In the genomic region with DNA sequence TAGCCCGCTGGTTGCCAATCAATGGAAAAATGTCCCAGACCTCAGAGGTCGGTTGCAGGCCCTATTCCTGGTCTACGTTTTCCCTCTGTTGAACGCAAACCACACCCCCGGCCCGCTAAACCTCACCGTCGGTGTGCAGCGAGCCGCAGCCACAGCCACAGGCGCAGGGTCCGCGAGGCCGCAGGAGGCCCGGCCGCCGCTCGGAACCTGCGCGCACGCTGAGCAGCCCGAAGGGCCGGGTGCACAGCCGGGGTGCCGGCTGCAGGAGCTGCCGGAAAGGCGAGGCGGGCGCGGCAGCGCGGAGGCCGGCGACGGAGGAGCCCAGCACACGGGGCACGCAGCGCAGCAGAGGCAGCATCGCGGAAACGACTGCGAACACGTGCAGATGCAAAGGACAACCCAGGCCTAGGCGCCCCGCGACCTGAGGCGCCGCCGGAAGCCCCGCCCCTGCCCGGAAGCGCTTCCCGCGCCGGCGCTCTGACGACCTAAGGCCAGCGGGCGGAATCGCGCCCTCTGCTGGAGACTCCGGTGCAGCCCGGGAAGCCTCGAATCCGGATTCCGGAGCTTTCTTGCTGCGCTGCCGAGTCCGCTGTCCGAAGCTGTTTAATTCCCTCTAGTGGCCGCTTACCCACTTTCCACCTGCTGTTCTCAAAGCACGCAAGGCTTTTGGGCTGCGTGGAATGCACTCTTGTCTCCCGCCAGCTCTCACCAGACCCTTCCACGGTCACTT, we compare ENCODE assay signal across 1 cellular context.
TF ChIP-seq lines count a peak whose summit lies in the region.

A gene with protein sequence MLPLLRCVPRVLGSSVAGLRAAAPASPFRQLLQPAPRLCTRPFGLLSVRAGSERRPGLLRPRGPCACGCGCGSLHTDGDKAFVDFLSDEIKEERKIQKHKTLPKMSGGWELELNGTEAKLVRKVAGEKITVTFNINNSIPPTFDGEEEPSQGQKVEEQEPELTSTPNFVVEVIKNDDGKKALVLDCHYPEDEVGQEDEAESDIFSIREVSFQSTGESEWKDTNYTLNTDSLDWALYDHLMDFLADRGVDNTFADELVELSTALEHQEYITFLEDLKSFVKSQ (minus strand): TSS at position 440 of the 730 bp plus-strand sequence. CDS start 82 bp downstream, at position 358.

TF ChIP-seq in IMR-90, 13 proteins besides CTCF, POLR2A, EP300 and RAD21 (continued from another document):
- TF ChIP-seq CEBPB (IDR thresholded peaks at IDR 0.05; ENCODE audit: low read depth, low read length) (no peak), SMC3 (IDR thresholded peaks at IDR 0.05; ENCODE audit: low read depth, low read length) (peak; percentile 83), FOS (IDR thresholded peaks at IDR 0.05; ENCODE audit: low read depth, low read length) (no peak), NFE2L2 (IDR thresholded peaks at IDR 0.05; ENCODE audit: low read depth, low read length) (no peak), RCOR1 (IDR thresholded peaks at IDR 0.05; ENCODE audit: insufficient replicate concordance, low read length) (peak; percentile 48), CHD1 (IDR thresholded peaks at IDR 0.05; ENCODE audit: low read depth, low read length) (no peak)
